ENCODE assay signal across 8 cellular contexts in genomic region chr20:58308680-58309527, GRCh38. TPM values are rescaled to one million over a fixed set of nuclear protein-coding genes. Genes with fewer than 3 reads are reported as not detected.
DNase-seq lines count a peak whose midpoint lies in the region; ATAC-seq and TF ChIP-seq lines count a peak whose summit lies in the region.

No MANE protein-coding gene starts in this region.

- POLR2A ChIA-PET in GM10248 (lab: Yijun Ruan, JAX): no interaction called here

- TF ChIP-seq CTCF in GM10248 (IDR thresholded peaks at IDR 0.05; ENCODE audit: control extremely low read depth, extremely low read depth, low read depth, missing control alignments) (no peak), type B pancreatic cell (conservative IDR thresholded peaks at IDR 0.05) (no peak)

- H3K36me3 Mint-ChIP-seq in type B pancreatic cell: peaks cover 19% of the 10 kb centered on the region

- H3K27me3 Mint-ChIP-seq in type B pancreatic cell: no peaks in the 10 kb centered on the region

- DNase-seq in GM10248 (ENCODE audit: extremely low spot score) (peak; percentile 77), Karpas-422 (peak; percentile 67), myocyte (ENCODE audit: low read depth) (peak; percentile 55), type B pancreatic cell (ENCODE audit: extremely low spot score, unreplicated experiment) (peak; percentile 78)
- DNase-seq in activated CD8-positive, alpha-beta memory T cell treated with anti-CD3 and anti-CD28 coated beads, Interleukin-2, amount 50 U/mL, for 48 hours: peak; percentile 83

- H3K27me3 ChIP-seq in Karpas-422 (ENCODE audit: low read length): no peaks in the 10 kb centered on the region
- H3K27me3 ChIP-seq in esophagus (ENCODE audit: control insufficient read depth in 1 of 2, insufficient read depth in 2 of 2, low read length in 2 of 2): no peaks in the 10 kb centered on the region

- H3K9me3 Mint-ChIP-seq in type B pancreatic cell: no peaks in the 10 kb centered on the region

- ATAC-seq in GM21786 (IDR thresholded peaks at IDR 0.05; ENCODE audit: unreplicated experiment) (peak; percentile 36), GM18861 (IDR thresholded peaks at IDR 0.05; ENCODE audit: unreplicated experiment) (no peak)

- H3K4me2 ChIP-seq in Karpas-422 (ENCODE audit: low read depth, low read length, poor library complexity, severe bottlenecking): peak overlapping the region; percentile 36

- H3K4me3 Mint-ChIP-seq in type B pancreatic cell: peak overlapping the region; percentile 84

- H4K20me1 ChIP-seq in Karpas-422 (ENCODE audit: insufficient read depth, low read depth, low read length): no peaks in the 10 kb centered on the region; the same call in 1 of the 2 replicates

- H3K36me3 ChIP-seq in Karpas-422 (ENCODE audit: insufficient read depth, low read length): no peaks in the 10 kb centered on the region; the same call in 1 of the 2 replicates
- peaks cover 0 to 3% of the 10 kb centered on the region in 2 donors for H3K36me3 ChIP-seq in esophagus (ENCODE audit: control insufficient read depth in 2 of 2, insufficient read depth in 2 of 2, low read length in 1 of 2)

- peaks cover 24% of the 10 kb centered on the region for H3K79me2 ChIP-seq in Karpas-422 (ENCODE audit: low read length)

- H3K9me3 ChIP-seq in Karpas-422 (ENCODE audit: low read length) (no peaks in the 10 kb centered on the region), esophagus (ENCODE audit: control insufficient read depth in 2 of 2, insufficient read depth in 1 of 2, low read depth in 1 of 2, low read length in 1 of 2) (no peaks in the 10 kb centered on the region)

- peaks cover 6% of the 10 kb centered on the region for H3K4me1 Mint-ChIP-seq in type B pancreatic cell (ENCODE audit: unreplicated experiment)

- no peak overlapping the region for H2AFZ ChIP-seq in Karpas-422 (ENCODE audit: low read length)

- 11 to 19% methylated on average over 33 to 41 of the region's 41 CpGs for WGBS in esophagus, 2 donors

- peak overlapping the region; percentile 41 for H3K27ac Mint-ChIP-seq in type B pancreatic cell

- no peak overlapping the region for H3K9ac ChIP-seq in Karpas-422 (ENCODE audit: low read length)

- H3K9me2 ChIP-seq in Karpas-422 (replicated peaks; ENCODE audit: insufficient read depth, low read length): no peaks in the 10 kb centered on the region

- CTCF ChIA-PET in GM10248 (lab: Yijun Ruan, JAX): interaction anchor here (1.1 kb wide), 1 partner anchor 78 kb away, joined by 3 read pairs; no protein-coding TSS in a partner anchor

- H3K27ac ChIP-seq in Karpas-422 (ENCODE audit: low read length) (no peak overlapping the region), esophagus (ENCODE audit: low read depth in 2 of 2, low read length in 1 of 2) (peak overlapping the region; percentile 15 to 68)

- H3K4me1 ChIP-seq in Karpas-422 (ENCODE audit: low read length) (peaks cover 26% of the 10 kb centered on the region), esophagus (ENCODE audit: control insufficient read depth in 2 of 2, insufficient read depth in 2 of 2, low read length in 1 of 2) (peaks cover 0 to 2% of the 10 kb centered on the region in 2 donors)

- H3K4me3 ChIP-seq in Karpas-422 (ENCODE audit: low read length) (peak overlapping the region; percentile 17; the same call in 1 of the 2 replicates), esophagus (ENCODE audit: low read depth in 1 of 2, low read length in 2 of 2) (peak overlapping the region; percentile 54 to 74)

RNA-seq across cellular contexts. Expression of gene RAB22A, which starts 0.6 kb away (rescaled TPM):
- 10.8 and 11.8 TPM in 2 replicates for total RNA-seq in Karpas-422 (2014; rRNA removed; shearing (Covaris generic); ENCODE audit: low replicate concordance)
- polyA plus RNA-seq in esophagus: 1 to 10 TPM; 9.4 to 9.7 TPM
- total RNA-seq in myocyte (17.1 and 18.2 TPM in 2 replicates), type B pancreatic cell (ENCODE audit: low replicate concordance) (17.7 and 18.9 TPM in 2 replicates)
- 10.4 TPM for polyA plus RNA-seq in myocyte (2012)
